ENCODE assay signal across 1 cellular context in the genomic region with DNA sequence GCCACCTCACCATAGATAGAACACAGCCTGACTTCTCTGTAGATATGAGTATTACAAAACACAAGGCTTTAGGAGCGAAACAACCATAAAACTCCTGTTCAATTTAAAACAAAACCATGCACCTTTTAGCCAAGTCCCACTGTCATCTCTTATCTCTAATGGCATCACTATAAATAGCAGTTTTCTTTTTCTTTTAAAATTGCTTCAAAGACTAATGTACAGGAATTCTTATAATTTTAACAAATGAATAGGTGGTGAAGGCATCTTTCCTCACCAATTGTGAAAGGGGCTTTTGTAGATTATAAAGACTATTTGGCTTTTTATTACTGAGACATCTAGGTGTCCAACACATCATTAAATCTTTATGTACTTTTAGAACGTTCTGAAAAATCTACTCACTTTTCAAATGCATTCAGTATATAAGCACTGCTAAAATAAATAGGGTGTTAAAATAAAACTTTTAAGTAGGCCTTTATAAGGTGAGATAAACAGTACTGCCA.
TF ChIP-seq lines count a peak whose summit lies in the region.

No MANE protein-coding gene starts in this region.

TF ChIP-seq in neural cell, 6 proteins besides CTCF, POLR2A, EP300 and RAD21:
- TF ChIP-seq SMC3 (conservative IDR thresholded peaks at IDR 0.05; ENCODE audit: poor library complexity) (no peak), POLR2AphosphoS5 (IDR thresholded peaks at IDR 0.05) (no peak), TAF1 (IDR thresholded peaks at IDR 0.05; ENCODE audit: low read depth) (no peak), EZH2 (IDR thresholded peaks at IDR 0.05; ENCODE audit: borderline replicate concordance, insufficient read depth, low read length, poor library complexity, severe bottlenecking) (no peak), MXI1 (conservative IDR thresholded peaks at IDR 0.05; ENCODE audit: poor library complexity, severe bottlenecking) (no peak)
- TF ChIP-seq, protein P1, sequence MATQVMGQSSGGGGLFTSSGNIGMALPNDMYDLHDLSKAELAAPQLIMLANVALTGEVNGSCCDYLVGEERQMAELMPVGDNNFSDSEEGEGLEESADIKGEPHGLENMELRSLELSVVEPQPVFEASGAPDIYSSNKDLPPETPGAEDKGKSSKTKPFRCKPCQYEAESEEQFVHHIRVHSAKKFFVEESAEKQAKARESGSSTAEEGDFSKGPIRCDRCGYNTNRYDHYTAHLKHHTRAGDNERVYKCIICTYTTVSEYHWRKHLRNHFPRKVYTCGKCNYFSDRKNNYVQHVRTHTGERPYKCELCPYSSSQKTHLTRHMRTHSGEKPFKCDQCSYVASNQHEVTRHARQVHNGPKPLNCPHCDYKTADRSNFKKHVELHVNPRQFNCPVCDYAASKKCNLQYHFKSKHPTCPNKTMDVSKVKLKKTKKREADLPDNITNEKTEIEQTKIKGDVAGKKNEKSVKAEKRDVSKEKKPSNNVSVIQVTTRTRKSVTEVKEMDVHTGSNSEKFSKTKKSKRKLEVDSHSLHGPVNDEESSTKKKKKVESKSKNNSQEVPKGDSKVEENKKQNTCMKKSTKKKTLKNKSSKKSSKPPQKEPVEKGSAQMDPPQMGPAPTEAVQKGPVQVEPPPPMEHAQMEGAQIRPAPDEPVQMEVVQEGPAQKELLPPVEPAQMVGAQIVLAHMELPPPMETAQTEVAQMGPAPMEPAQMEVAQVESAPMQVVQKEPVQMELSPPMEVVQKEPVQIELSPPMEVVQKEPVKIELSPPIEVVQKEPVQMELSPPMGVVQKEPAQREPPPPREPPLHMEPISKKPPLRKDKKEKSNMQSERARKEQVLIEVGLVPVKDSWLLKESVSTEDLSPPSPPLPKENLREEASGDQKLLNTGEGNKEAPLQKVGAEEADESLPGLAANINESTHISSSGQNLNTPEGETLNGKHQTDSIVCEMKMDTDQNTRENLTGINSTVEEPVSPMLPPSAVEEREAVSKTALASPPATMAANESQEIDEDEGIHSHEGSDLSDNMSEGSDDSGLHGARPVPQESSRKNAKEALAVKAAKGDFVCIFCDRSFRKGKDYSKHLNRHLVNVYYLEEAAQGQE (IDR thresholded peaks at IDR 0.05; ENCODE audit: borderline replicate concordance) = no peak
